Comparison of ENCODE assay signal across 11 cellular contexts in the genomic region with DNA sequence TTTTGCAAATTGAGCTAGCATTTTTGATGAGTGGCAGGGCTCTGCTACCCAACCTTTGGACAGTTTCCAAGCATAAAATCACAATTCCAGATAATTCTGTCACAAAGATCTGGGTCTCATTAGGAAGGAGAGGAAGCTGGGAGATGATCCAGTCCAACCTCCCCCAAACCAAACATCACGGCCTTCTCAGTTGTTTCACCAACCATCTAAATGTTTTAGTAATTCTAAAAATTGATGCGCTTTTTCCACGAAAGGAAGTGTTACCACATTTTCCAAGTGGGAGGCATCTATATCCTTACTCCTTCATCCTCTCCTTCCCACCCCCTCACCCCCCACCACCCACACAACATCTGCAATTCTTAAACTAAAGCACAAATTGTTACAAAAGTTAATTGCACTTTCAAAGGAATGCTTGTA.
DNase-seq lines count a peak whose midpoint lies in the region; ATAC-seq and TF ChIP-seq lines count a peak whose summit lies in the region.
"Had no signal": no experiment of that assay in that cellular context is flagged by ENCODE, and none has a peak within 500 bp of the region (broad histone marks: within the 10 kb centered on the region; RNA-seq: fewer than 3 reads in every experiment).

No MANE protein-coding gene starts in this region.

- no peaks in the 10 kb centered on the region for H3K4me1 Mint-ChIP-seq in activated T-cell treated with anti-CD3 and anti-CD28 coated beads, Interleukin-2, amount 50 U/mL, for 4 hours (ENCODE audit: low read depth)
- peaks cover 5% of the 10 kb centered on the region for H3K4me1 Mint-ChIP-seq in progenitor cell of endocrine pancreas (ENCODE audit: low read depth)

- H3K9ac ChIP-seq in duodenal mucosa (ENCODE audit: low read depth in 1 of 2, low read length in 2 of 2), result no peak overlapping the region

- H3K27me3 Mint-ChIP-seq in activated T-cell treated with anti-CD3 and anti-CD28 coated beads, Interleukin-2, amount 50 U/mL, for 4 hours (ENCODE audit: low read depth), result peaks cover 7% of the 10 kb centered on the region
- no peaks in the 10 kb centered on the region for H3K27me3 Mint-ChIP-seq in progenitor cell of endocrine pancreas

- H3K27ac Mint-ChIP-seq in progenitor cell of endocrine pancreas, result no peak overlapping the region
- H3K27ac Mint-ChIP-seq: activated CD4-positive, alpha-beta T cell treated with anti-CD3 and anti-CD28 coated beads for 36 hours; activated T-cell treated with anti-CD3 and anti-CD28 coated beads, Interleukin-2, amount 50 U/mL, for 72 hours had no signal

- H3K4me3 ChIP-seq in heart right ventricle (no peak overlapping the region), duodenal mucosa (ENCODE audit: low read depth in 1 of 2, low read length in 2 of 2) (no peak overlapping the region), psoas muscle (no peak overlapping the region)

- no peaks in the 10 kb centered on the region for H3K9me3 ChIP-seq in heart right ventricle
- H3K9me3 ChIP-seq in duodenal mucosa (ENCODE audit: control insufficient read depth in 1 of 2, low read length in 2 of 2), result no peaks in the 10 kb centered on the region
- no peaks in the 10 kb centered on the region for H3K9me3 ChIP-seq in psoas muscle

- no peaks in the 10 kb centered on the region for H3K36me3 Mint-ChIP-seq in activated T-cell treated with anti-CD3 and anti-CD28 coated beads, Interleukin-2, amount 50 U/mL, for 4 hours (ENCODE audit: insufficient read depth)
- H3K36me3 Mint-ChIP-seq in progenitor cell of endocrine pancreas (ENCODE audit: insufficient read depth), result no peaks in the 10 kb centered on the region

- H3K4me1 ChIP-seq in heart right ventricle (peaks cover 18 to 84% (median 56%) of the 10 kb centered on the region in 9 donors), duodenal mucosa (ENCODE audit: control insufficient read depth in 1 of 2, insufficient read depth in 2 of 2, low read length in 2 of 2) (peaks cover 25 to 42% of the 10 kb centered on the region in 2 donors), psoas muscle (peaks cover 89% of the 10 kb centered on the region)

- no peaks in the 10 kb centered on the region for H3K36me3 ChIP-seq in heart right ventricle
- H3K36me3 ChIP-seq in duodenal mucosa (ENCODE audit: control insufficient read depth in 1 of 2, insufficient read depth in 2 of 2, low read length in 2 of 2), result no peaks in the 10 kb centered on the region
- H3K36me3 ChIP-seq in psoas muscle (ENCODE audit: insufficient read depth in 1 of 2, low read depth in 1 of 2), result no peaks in the 10 kb centered on the region

- 55 to 79% methylated on average over 3 of the region's 3 CpGs for WGBS in heart right ventricle, 2 donors
- WGBS in psoas muscle, 3 donors, result 71 to 73% (median 72%) methylated on average over 3 of the region's 3 CpGs

- no peaks in the 10 kb centered on the region for H3K9me3 Mint-ChIP-seq in activated T-cell treated with anti-CD3 and anti-CD28 coated beads, Interleukin-2, amount 50 U/mL, for 4 hours
- H3K9me3 Mint-ChIP-seq in progenitor cell of endocrine pancreas (ENCODE audit: low read depth), result no peaks in the 10 kb centered on the region
- H3K9me3 Mint-ChIP-seq: activated T-cell treated with anti-CD3 and anti-CD28 coated beads, Interleukin-2, amount 50 U/mL, for 72 hours had no signal

- ATAC-seq in heart right ventricle, result no peak
- ATAC-seq in Right ventricle myocardium superior (ENCODE audit: poor library complexity), result no peak
- no peak for ATAC-seq in psoas muscle
- ATAC-seq in GM21528 (IDR thresholded peaks at IDR 0.05; ENCODE audit: low FRiP score, unreplicated experiment), result no peak
- ATAC-seq in activated T-cell treated with anti-CD3 and anti-CD28 coated beads, Interleukin-2, amount 50 U/mL, for 4 hours, result no peak
- ATAC-seq: activated CD4-positive, alpha-beta T cell treated with anti-CD3 and anti-CD28 coated beads for 36 hours; activated T-cell treated with anti-CD3 and anti-CD28 coated beads, Interleukin-2, amount 50 U/mL, for 72 hours had no signal

- TF ChIP-seq CTCF in heart right ventricle (IDR thresholded peaks at IDR 0.05), result no peak
- no peak for TF ChIP-seq CTCF in psoas muscle (IDR thresholded peaks at IDR 0.05)
- TF ChIP-seq CTCF in progenitor cell of endocrine pancreas (IDR thresholded peaks at IDR 0.05; ENCODE audit: unreplicated experiment), result no peak

- intact Hi-C loops in heart right ventricle (cut with DNase I), result loop anchor here in 1 of 10 donors (10.0 kb wide), 1 partner anchor 128 kb away; no protein-coding TSS in a partner anchor
- intact Hi-C loops in Right ventricle myocardium superior (cut with DNase I), result no loop called here
- intact Hi-C loops in psoas muscle (cut with DNase I), result no loop called here

- H3K4me3 Mint-ChIP-seq in activated T-cell treated with anti-CD3 and anti-CD28 coated beads, Interleukin-2, amount 50 U/mL, for 4 hours, result no peak overlapping the region
- no peak overlapping the region for H3K4me3 Mint-ChIP-seq in progenitor cell of endocrine pancreas (ENCODE audit: low read depth)
- H3K4me3 Mint-ChIP-seq: activated CD4-positive, alpha-beta T cell treated with anti-CD3 and anti-CD28 coated beads for 36 hours; activated T-cell treated with anti-CD3 and anti-CD28 coated beads, Interleukin-2, amount 50 U/mL, for 72 hours had no signal

- DNase-seq in heart right ventricle, result no peak
- no peak for DNase-seq in Right ventricle myocardium superior
- no peak for DNase-seq in psoas muscle
- no peak for DNase-seq in NK-92 (lab: John Stamatoyannopoulos, UW; ENCODE audit: unreplicated experiment)
- DNase-seq in activated T-cell treated with anti-CD3 and anti-CD28 coated beads, Interleukin-2, amount 50 U/mL, for 4 hours, result no peak
- no peak for DNase-seq in progenitor cell of endocrine pancreas (ENCODE audit: low spot score, unreplicated experiment)
- DNase-seq: activated CD4-positive, alpha-beta T cell treated with anti-CD3 and anti-CD28 coated beads for 36 hours; activated T-cell treated with anti-CD3 and anti-CD28 coated beads, Interleukin-2, amount 50 U/mL, for 72 hours; T-helper 1 cell had no signal

- H3K27me3 ChIP-seq in heart right ventricle, result no peaks in the 10 kb centered on the region
- H3K27me3 ChIP-seq in duodenal mucosa (ENCODE audit: control insufficient read depth in 1 of 2, insufficient read depth in 2 of 2, low read length in 2 of 2), result no peaks in the 10 kb centered on the region
- no peaks in the 10 kb centered on the region for H3K27me3 ChIP-seq in psoas muscle (ENCODE audit: insufficient read depth in 3 of 3, low read length in 2 of 3)

- H3K27ac ChIP-seq in heart right ventricle (peak overlapping the region in 8 of 10 donors; percentile 26 to 85 (median 59)), duodenal mucosa (ENCODE audit: low read depth, low read length) (peak overlapping the region; percentile 54), psoas muscle (peak overlapping the region; percentile 97)
